In genomic region chr12:120121766-120122293, GRCh38 we compare ENCODE assay signal across 11 cellular contexts. TPM values are rescaled to one million over a fixed set of nuclear protein-coding genes. Genes with fewer than 3 reads are reported as not detected.
A peak's percentile ranks its signal among the peaks of the same experiment; 100 is the strongest.
DNase-seq lines count a peak whose midpoint lies in the region; ATAC-seq, FAIRE-seq and TF ChIP-seq lines count a peak whose summit lies in the region.
"Had no signal": no experiment of that assay in that cellular context is flagged by ENCODE, and none has a peak within 500 bp of the region (broad histone marks: within the 10 kb centered on the region; RNA-seq: fewer than 3 reads in every experiment).

No MANE protein-coding gene starts in this region.

- H2AFZ ChIP-seq in GM12878 (ENCODE audit: control insufficient read depth, low read depth, low read length): peak overlapping the region; percentile 3; the same call in 1 of the 2 replicates
- no peak overlapping the region for H2AFZ ChIP-seq in GM23338

- peaks cover 8% of the 10 kb centered on the region for H3K27me3 Mint-ChIP-seq in GM23338 (ENCODE audit: insufficient read depth, low read depth, poor library complexity)

- H3K4me1 ChIP-seq in GM12878 (ENCODE audit: control insufficient read depth, insufficient read depth, low read length) (peaks cover 49% of the 10 kb centered on the region), GM23338 (ENCODE audit: insufficient read depth) (peaks cover 10% of the 10 kb centered on the region)

- TF ChIP-seq POLR2A in GM12878 (IDR thresholded peaks at IDR 0.05; ENCODE audit: low read depth, low read length): no peak

- no peak for TF ChIP-seq CTCF in GM12878 (IDR thresholded peaks at IDR 0.05 in 2 of 3, conservative IDR thresholded peaks at IDR 0.05 in 1 of 3; ENCODE audit: control insufficient read depth in 2 of 3, extremely low read depth in 1 of 3, insufficient read depth in 1 of 3, low read depth in 3 of 3, low read length in 3 of 3)
- TF ChIP-seq CTCF in GM23338 (conservative IDR thresholded peaks at IDR 0.05; ENCODE audit: low read depth in 2 of 2): no peak

- DNase-seq in GM12878 (ENCODE audit: low read depth, low spot score): peak; percentile 88
- DNase-seq in AG20443 (ENCODE audit: low spot score): no peak
- no peak for DNase-seq in occipital lobe (lab: John Stamatoyannopoulos, UW)
- no peak for DNase-seq in GM23338 (ENCODE audit: low spot score)
- DNase-seq in SW480 (ENCODE audit: low spot score): no peak
- DNase-seq: GF-D8; NCI-H1436; stimulated activated naive CD4-positive, alpha-beta T cell treated with Interleukin-2 at 50 U/mL for 16 hours had no signal

- H3K36me3 ChIP-seq in GM12878 (ENCODE audit: control insufficient read depth in 2 of 2, insufficient read depth in 2 of 2, low read length in 1 of 2) (peaks cover 0 to 5% of the 10 kb centered on the region in 2 experiments; a peak in 2 of 4 replicates), GM23338 (ENCODE audit: insufficient read depth) (no peaks in the 10 kb centered on the region)

- intact Hi-C loops in GM12878 (cut with micrococcal nuclease; ENCODE audit: unreplicated experiment): loop anchor here (5.0 kb wide), 1 partner anchor 45 kb away; no protein-coding TSS in a partner anchor

- H3K79me2 ChIP-seq in GM12878 (ENCODE audit: control insufficient read depth, insufficient read depth, low read length) (peaks cover 30% of the 10 kb centered on the region), GM23338 (replicated peaks; ENCODE audit: insufficient read depth) (peaks cover 14% of the 10 kb centered on the region)

- POLR2A ChIA-PET in GM12878 (lab: Charles Lee): interaction anchor here (0.6 to 10.4 kb wide), 8 partner anchors 10 to 1544 kb away, joined by 3 to 141 read pairs (median 6); no protein-coding TSS in a partner anchor

- H3K4me3 ChIP-seq in GM12878 (0 out of 2 replicates have a peak overlapping the region, but pooled peaks have one; percentile 44), GM23338 (no peak overlapping the region)

- peak overlapping the region; percentile 97 for H3K27ac ChIP-seq in GM12878 (ENCODE audit: control insufficient read depth, insufficient read depth)
- no peak overlapping the region; the same call in 1 of the 2 replicates for H3K27ac ChIP-seq in GM23338 (ENCODE audit: low read depth)

- peak; percentile 89 for FAIRE-seq in GM12878 (lab: Jason Lieb, UNC)

- H3K9me3 Mint-ChIP-seq in GM23338: no peaks in the 10 kb centered on the region

- RAD21 ChIA-PET in GM12878 (lab: Charles Lee; ENCODE audit: unreplicated experiment): interaction anchor here (0.6 to 9.6 kb wide), 11 partner anchors 10 to 453 kb away, joined by 3 to 118 read pairs (median 5); no protein-coding TSS in a partner anchor

- in situ Hi-C loops in GM12878 (cut with MboI): no loop called here

- H3K27me3 ChIP-seq in GM12878 (replicated peaks in 1 of 2; ENCODE audit: control insufficient read depth in 2 of 2, insufficient read depth in 2 of 2, low read length in 1 of 2) (no peaks in the 10 kb centered on the region), GM23338 (ENCODE audit: insufficient read depth) (no peaks in the 10 kb centered on the region)

- H3K9me3 ChIP-seq in GM12878 (replicated peaks; ENCODE audit: control insufficient read depth, insufficient read depth, low read length): no peaks in the 10 kb centered on the region

- peak; percentile 26 for ATAC-seq in GM18499 (IDR thresholded peaks at IDR 0.05; ENCODE audit: insufficient read depth, unreplicated experiment)
- peak; percentile 32 for ATAC-seq in GM21367 (IDR thresholded peaks at IDR 0.05; ENCODE audit: unreplicated experiment)
- ATAC-seq in HG03342 (IDR thresholded peaks at IDR 0.05; ENCODE audit: unreplicated experiment): peak; percentile 42
- ATAC-seq in GM12878: peak; percentile 57
- ATAC-seq in GM23338: no peak

- WGBS in GM12878 (ENCODE audit: insufficient coverage, insufficient replicate concordance, low lambda C conversion rate, missing lambda C conversion rate): 1% methylated on average over 4 of the region's 4 CpGs

- H3K36me3 Mint-ChIP-seq in GM23338 (ENCODE audit: low read depth): peaks cover 25% of the 10 kb centered on the region

- BruUV-seq in GM12878 (replicated peaks; lab: Mats Ljungman, UMichigan): no TSS peak

- H4K20me1 ChIP-seq in GM12878 (ENCODE audit: control insufficient read depth, insufficient read depth) (no peaks in the 10 kb centered on the region), GM23338 (replicated peaks; ENCODE audit: insufficient read depth) (peaks cover 9% of the 10 kb centered on the region)

- peak; percentile 28 to 46; a peak in 1 of 4 replicates for TF ChIP-seq EP300 in GM12878 (IDR thresholded peaks at IDR 0.05; ENCODE audit: borderline replicate concordance in 1 of 2, control insufficient read depth in 1 of 2, low read depth in 2 of 2, low read length in 2 of 2)

- H3K4me3 Mint-ChIP-seq in GM23338: no peak overlapping the region

- H3K9ac ChIP-seq in GM12878 (ENCODE audit: control insufficient read depth, insufficient read depth, low read length): peak overlapping the region; percentile 69; the same call in 1 of the 2 replicates

- H3K27ac Mint-ChIP-seq in GM23338: no peak overlapping the region

- H3K4me1 Mint-ChIP-seq in GM23338: peaks cover 28% of the 10 kb centered on the region

- H3K4me2 ChIP-seq in GM12878 (ENCODE audit: control insufficient read depth, insufficient read depth): peak overlapping the region; percentile 94
- H3K4me2 ChIP-seq in GM23338: no peak overlapping the region

- H3F3A ChIP-seq in GM23338 (replicated peaks; ENCODE audit: low read depth): peaks cover 24% of the 10 kb centered on the region; the same call in 1 of the 2 replicates

- H3K9me2 ChIP-seq in GM23338 (ENCODE audit: insufficient read depth): no peaks in the 10 kb centered on the region

- SMC1A ChIA-PET in GM12878 (lab: Charles Lee; ENCODE audit: uncharacterized antibody, unreplicated experiment): interaction anchor here (0.8 to 9.8 kb wide), 7 partner anchors 11 to 80 kb away, joined by 3 to 142 read pairs (median 12); partner anchors contain the start of gene RPLP0

- TF ChIP-seq RAD21 in GM12878 (IDR thresholded peaks at IDR 0.05; ENCODE audit: insufficient read depth, low read depth, low read length): no peak

- CTCF ChIA-PET in GM12878 (lab: Yijun Ruan, JAX): interaction anchor here (0.7 to 6.4 kb wide), 5 partner anchors 11 to 106 kb away, joined by 5 to 61 read pairs (median 25); partner anchors contain the start of gene RPLP0

TF ChIP-seq in GM12878, 131 proteins besides CTCF, POLR2A, EP300 and RAD21 (continues in another document):
- TF ChIP-seq MYB (IDR thresholded peaks at IDR 0.05; ENCODE audit: borderline replicate concordance, low read depth, low read length): no peak

RNA-seq across cellular contexts. Expression of gene RAB35, which starts 5.3 kb away (rescaled TPM):
- 17.3 and 17.4 TPM in 2 replicates for total RNA-seq in GM12878 (2013; cell fraction: nucleolus; rRNA removed)
- total RNA-seq in GM12878 (2014; rRNA removed): 50.6 and 57.2 TPM in 2 replicates
- 33.1 and 37.3 TPM in 2 replicates for total RNA-seq in GM12878 (2014; rRNA removed; fragmentation: Illumina TruSeq; extraction: Trizol)
- 89.4 and 99.2 TPM in 2 replicates for total RNA-seq in GM12878 (2021)
- 30.2 TPM for polyA plus RNA-seq in GM12878 (2011; ENCODE audit: low read depth)
- polyA plus RNA-seq in GM12878 (2011; rRNA removed): 68.7 and 87.1 TPM in 2 replicates
- polyA plus RNA-seq in GM12878 (2011; cell fraction: cytosol; rRNA removed): 67.3 and 76.1 TPM in 2 replicates
- polyA plus RNA-seq in GM12878 (2011; cell fraction: nucleus; rRNA removed): 75.4 and 101 TPM in 2 replicates
- 56.3 and 69.3 TPM in 2 replicates for polyA plus RNA-seq in GM12878 (2012)
- polyA plus RNA-seq in GM12878 (2014; fragmentation: Illumina TruSeq; extraction: Trizol): 28.9 and 44.7 TPM in 2 replicates
- polyA plus RNA-seq in GM12878 (2014; fragmentation: Nextera tagmentation; extraction: Ambion mirVana): 1 to 10 TPM in 1 of 2 experiments, under 1 TPM in 1; 0.76 to 2.0 TPM
- polyA plus RNA-seq in GM12878 (2014; rRNA removed): 73.0 and 78.9 TPM in 2 replicates
- polyA plus RNA-seq in GM12878 (2016; fragmentation: Nextera tagmentation; extraction: Ambion mirVana): 10 to 100 TPM; 42.4 to 42.9 TPM
- polyA minus RNA-seq in GM12878 (2011; rRNA and poly(A)+ RNA removed): 59.2 and 76.6 TPM in 2 replicates
- polyA minus RNA-seq in GM12878 (2011; cell fraction: cytosol; rRNA and poly(A)+ RNA removed): 26.9 and 27.4 TPM in 2 replicates
- 8.9 and 19.6 TPM in 2 replicates for polyA minus RNA-seq in GM12878 (2011; cell fraction: nucleus; rRNA and poly(A)+ RNA removed)
- 34.8 TPM for total RNA-seq in occipital lobe
- total RNA-seq in GM23338 (2014; rRNA removed; shearing (Covaris generic)): 15.9 and 16.9 TPM in 2 replicates
- 9.9 and 12.6 TPM in 2 replicates for polyA plus RNA-seq in GM23338 (2016; fragmentation: Nextera tagmentation; extraction: Ambion mirVana)
